Comparison of ENCODE assay signal across 22 cellular contexts in the genomic region with DNA sequence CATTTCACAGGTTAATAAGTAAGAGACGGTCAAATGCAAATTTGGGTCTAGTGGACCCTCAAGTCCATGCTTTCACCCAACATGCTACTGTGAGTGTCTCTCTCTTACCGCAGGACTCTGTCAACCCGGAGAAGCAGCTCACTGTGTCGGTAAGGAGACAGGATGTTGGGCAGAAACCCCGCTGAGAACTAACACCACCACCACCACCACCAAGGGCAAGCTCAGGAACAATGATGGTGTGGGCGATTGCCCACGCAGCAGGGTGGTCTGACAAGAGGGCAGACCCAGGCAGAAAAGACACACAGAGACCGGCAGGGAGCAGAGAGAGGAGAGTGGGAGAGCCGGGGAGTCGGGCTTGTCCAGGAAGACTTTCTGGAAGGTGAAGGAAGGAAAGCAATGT. TPM values are rescaled to one million over a fixed set of nuclear protein-coding genes. Genes with fewer than 3 reads are reported as not detected.
DNase-seq lines count a peak whose midpoint lies in the region; ATAC-seq, FAIRE-seq and TF ChIP-seq lines count a peak whose summit lies in the region.
"Had no signal": no experiment of that assay in that cellular context is flagged by ENCODE, and none has a peak within 500 bp of the region (broad histone marks: within the 10 kb centered on the region; RNA-seq: fewer than 3 reads in every experiment).

No MANE protein-coding gene starts in this region.

- CTCF ChIA-PET in Calu3 (lab: Charles Lee): interaction anchor here (1.4 kb wide), 2 partner anchors 36 to 52 kb away, joined by 3 to 5 read pairs; no protein-coding TSS in a partner anchor

- H3K4me1 ChIP-seq in endodermal cell (ENCODE audit: control insufficient read depth, insufficient read depth, low read length): peaks cover 14% of the 10 kb centered on the region
- H3K4me1 ChIP-seq: colonic mucosa had no signal

- H3K4me3 Mint-ChIP-seq in Calu3 (ENCODE audit: low read depth, unreplicated experiment): peak overlapping the region; percentile 5
- peak overlapping the region; percentile 36 for H3K4me3 Mint-ChIP-seq in endodermal cell
- peak overlapping the region; percentile 76 for H3K4me3 Mint-ChIP-seq in natural killer cell treated with Interleukin-12 subunit alpha and Interleukin-12 subunit beta and Interleukin-15 and Interleukin-18, amount 100 ng/mL, for 72 hours
- H3K4me3 Mint-ChIP-seq: CD4-positive, CD25-positive, alpha-beta regulatory T cell had no signal

- WGBS in endodermal cell (ENCODE audit: insufficient coverage in 1 of 2, insufficient read length in 1 of 2), 2 experiments: 67 to 86% methylated on average over 4 to 10 of the region's 10 CpGs

- H3K27me3 Mint-ChIP-seq in Calu3 (ENCODE audit: unreplicated experiment): no peaks in the 10 kb centered on the region
- peaks cover 6% of the 10 kb centered on the region for H3K27me3 Mint-ChIP-seq in endodermal cell (ENCODE audit: insufficient read depth)
- H3K27me3 Mint-ChIP-seq in natural killer cell treated with Interleukin-12 subunit alpha and Interleukin-12 subunit beta and Interleukin-15 and Interleukin-18, amount 100 ng/mL, for 72 hours: peaks cover 18 to 22% of the 10 kb centered on the region in 2 donors

- H3K9me3 Mint-ChIP-seq in Calu3 (ENCODE audit: low read depth, unreplicated experiment): no peaks in the 10 kb centered on the region
- H3K9me3 Mint-ChIP-seq in endodermal cell: no peaks in the 10 kb centered on the region
- no peaks in the 10 kb centered on the region for H3K9me3 Mint-ChIP-seq in natural killer cell treated with Interleukin-12 subunit alpha and Interleukin-12 subunit beta and Interleukin-15 and Interleukin-18, amount 100 ng/mL, for 72 hours

- H3K9ac ChIP-seq in endodermal cell (ENCODE audit: extremely low read depth, low read length, poor library complexity, severe bottlenecking): no peak overlapping the region

- BruUV-seq in Calu3 (replicated peaks; lab: Mats Ljungman, UMichigan): no TSS peak

- H3K36me3 ChIP-seq in endodermal cell (ENCODE audit: control insufficient read depth, insufficient read depth, low read length) (no peaks in the 10 kb centered on the region), MG63 (no peaks in the 10 kb centered on the region)
- H3K36me3 ChIP-seq: colonic mucosa, ovary, right lobe of liver had no signal

- H3K27me3 ChIP-seq in endodermal cell (ENCODE audit: control insufficient read depth, insufficient read depth, low read length, poor library complexity, severe bottlenecking) (no peaks in the 10 kb centered on the region), MG63 (no peaks in the 10 kb centered on the region)
- H3K27me3 ChIP-seq: colonic mucosa, ovary, right lobe of liver had no signal

- intact Hi-C loops in Calu3 (cut with micrococcal nuclease; ENCODE audit: unreplicated experiment): loop anchor here (10.0 kb wide), 1 partner anchor 80 kb away; no protein-coding TSS in a partner anchor

- H3K36me3 Mint-ChIP-seq in Calu3 (ENCODE audit: insufficient read depth, unreplicated experiment): peaks cover 10% of the 10 kb centered on the region
- no peaks in the 10 kb centered on the region for H3K36me3 Mint-ChIP-seq in endodermal cell (ENCODE audit: low read depth)
- no peaks in the 10 kb centered on the region for H3K36me3 Mint-ChIP-seq in natural killer cell treated with Interleukin-12 subunit alpha and Interleukin-12 subunit beta and Interleukin-15 and Interleukin-18, amount 100 ng/mL, for 72 hours

- peak; percentile 67 to 71 for ATAC-seq in natural killer cell treated with Interleukin-12 subunit alpha and Interleukin-12 subunit beta and Interleukin-15 and Interleukin-18, amount 100 ng/mL, for 72 hours
- ATAC-seq: GM12878, right lobe of liver had no signal

- peak overlapping the region; percentile 17 for H3K27ac Mint-ChIP-seq in Calu3 (ENCODE audit: unreplicated experiment)
- H3K27ac Mint-ChIP-seq in endodermal cell: peak overlapping the region; percentile 95
- H3K27ac Mint-ChIP-seq in natural killer cell treated with Interleukin-12 subunit alpha and Interleukin-12 subunit beta and Interleukin-15 and Interleukin-18, amount 100 ng/mL, for 72 hours: no peak overlapping the region
- H3K27ac Mint-ChIP-seq: CD4-positive, CD25-positive, alpha-beta regulatory T cell had no signal

- TF ChIP-seq CTCF in Calu3 (IDR thresholded peaks at IDR 0.05; ENCODE audit: unreplicated experiment): no peak
- TF ChIP-seq CTCF in endodermal cell (conservative IDR thresholded peaks at IDR 0.05): no peak
- no peak for TF ChIP-seq CTCF in D721Med (IDR thresholded peaks at IDR 0.05; ENCODE audit: insufficient read depth, missing control alignments)

- H3K4me3 ChIP-seq in Jurkat, Clone E6-1 (ENCODE audit: low read length): no peak overlapping the region
- H3K4me3 ChIP-seq in endodermal cell (ENCODE audit: low read length): no peak overlapping the region
- H3K4me3 ChIP-seq in MG63: no peak overlapping the region
- H3K4me3 ChIP-seq: colonic mucosa, GM12878, lung, ovary, right lobe of liver had no signal

- DNase-seq in Calu3 (no peak), endodermal cell (peak; percentile 76), D721Med (ENCODE audit: insufficient read length, low spot score) (no peak), MG63 (no peak), midbrain (lab: John Stamatoyannopoulos, UW) (no peak), OCI-M1 (lab: John Stamatoyannopoulos, UW) (no peak)
- peak; percentile 55 for DNase-seq in Jurkat, Clone E6-1 (ENCODE audit: low read depth, low spot score)
- no peak for DNase-seq in natural killer cell treated with Interleukin-12 subunit alpha and Interleukin-12 subunit beta and Interleukin-15 and Interleukin-18, amount 100 ng/mL, for 72 hours (ENCODE audit: low spot score)
- DNase-seq: activated CD4-positive, alpha-beta T cell treated with anti-CD3 and anti-CD28 coated beads for 48 hours; activated effector memory CD4-positive, alpha-beta T cell treated with Interleukin-2 at 50 U/mL for 16 hours; CD4-positive, CD25-positive, alpha-beta regulatory T cell; NCI-H146; NCI-H69; ovary; right lobe of liver; SHP77 treated with DMSO at 0.1 percent for 48 hours had no signal

- no peak for FAIRE-seq in D721Med (lab: Jason Lieb, UNC)
- FAIRE-seq: endometrium, GM12878, H1, TTC549 had no signal

- peaks cover 21% of the 10 kb centered on the region for H3K4me1 Mint-ChIP-seq in Calu3 (ENCODE audit: low read depth, unreplicated experiment)
- peaks cover 23% of the 10 kb centered on the region for H3K4me1 Mint-ChIP-seq in endodermal cell
- H3K4me1 Mint-ChIP-seq in natural killer cell treated with Interleukin-12 subunit alpha and Interleukin-12 subunit beta and Interleukin-15 and Interleukin-18, amount 100 ng/mL, for 72 hours (ENCODE audit: low read depth in 2 of 2): peaks cover 14 to 26% of the 10 kb centered on the region in 2 donors
- H3K4me1 Mint-ChIP-seq: CD4-positive, CD25-positive, alpha-beta regulatory T cell had no signal

- H3K27ac ChIP-seq in endodermal cell (ENCODE audit: low read depth, low read length): no peak overlapping the region
- H3K27ac ChIP-seq: colonic mucosa, ovary, right lobe of liver had no signal

- no peaks in the 10 kb centered on the region for H3K9me3 ChIP-seq in endodermal cell (ENCODE audit: control insufficient read depth, low read length)
- H3K9me3 ChIP-seq in MG63: no peaks in the 10 kb centered on the region
- H3K9me3 ChIP-seq: colonic mucosa, ovary, right lobe of liver had no signal

RNA-seq across cellular contexts. Expression of gene TIMP3, which starts 56.9 kb away (rescaled TPM):
- total RNA-seq in Calu3 (2022) (9.1 and 12.3 TPM in 2 replicates), endodermal cell (10 to 100 TPM in 1 of 2 donors, 1 to 10 TPM in 1; 6.3 to 17.1 TPM)
- 2.5 TPM for polyA plus RNA-seq in Jurkat, Clone E6-1 (2012; ENCODE audit: insufficient read depth, insufficient read length)
- 20.9 TPM for polyA plus RNA-seq in endodermal cell (2013, experiment 1 of 2)
- 21.2 TPM for polyA plus RNA-seq in endodermal cell (2013, experiment 2 of 2)
- not detected for total RNA-seq in natural killer cell treated with Interleukin-12 subunit alpha and Interleukin-12 subunit beta and Interleukin-15 and Interleukin-18, amount 100 ng/mL, for 72 hours
- total RNA-seq in MG63 (2014; rRNA removed; shearing (Covaris generic); ENCODE audit: low replicate concordance): 63.3 and 67.5 TPM in 2 replicates
- polyA plus RNA-seq: CD4-positive, CD25-positive, alpha-beta regulatory T cell had no signal

Comparison
In these comparisons a context has a peak if more than half of its experiments do, and no peak if none do; other contexts are left out.
1. DNase-seq: peak in Jurkat, Clone E6-1 (single experiment) and endodermal cell (single experiment); none in Calu3 (single experiment), natural killer cell treated with Interleukin-12 subunit alpha and Interleukin-12 subunit beta and Interleukin-15 and Interleukin-18, amount 100 ng/mL, for 72 hours (single experiment), D721Med (single experiment), MG63 (single experiment), midbrain (single experiment) and OCI-M1 (single experiment).
2. H3K27ac Mint-ChIP-seq: peak in Calu3 (single experiment) and endodermal cell (single experiment); none in natural killer cell treated with Interleukin-12 subunit alpha and Interleukin-12 subunit beta and Interleukin-15 and Interleukin-18, amount 100 ng/mL, for 72 hours (0 of 2).
3. H3K4me3 Mint-ChIP-seq: peak in every context shown above with its lines; median percentile 76 in natural killer cell treated with Interleukin-12 subunit alpha and Interleukin-12 subunit beta and Interleukin-15 and Interleukin-18, amount 100 ng/mL, for 72 hours; 36 in endodermal cell; 5 in Calu3.
4. RNA of gene TIMP3, which starts 56.9 kb away (total RNA-seq): 63.3 to 67.5 TPM in MG63, 6.3 to 17.1 TPM in endodermal cell and 9.1 to 12.3 TPM in Calu3; not detected in natural killer cell treated with Interleukin-12 subunit alpha and Interleukin-12 subunit beta and Interleukin-15 and Interleukin-18, amount 100 ng/mL, for 72 hours; every median in the first group is over 4 times any median in the second.